In genomic region chrX:130268500-130269170, GRCh38 we compare ENCODE assay signal across 8 cellular contexts. TPM values are rescaled to one million over a fixed set of nuclear protein-coding genes. Genes with fewer than 3 reads are reported as not detected.
DNase-seq lines count a peak whose midpoint lies in the region; ATAC-seq and FAIRE-seq lines count a peak whose summit lies in the region.

A gene with protein sequence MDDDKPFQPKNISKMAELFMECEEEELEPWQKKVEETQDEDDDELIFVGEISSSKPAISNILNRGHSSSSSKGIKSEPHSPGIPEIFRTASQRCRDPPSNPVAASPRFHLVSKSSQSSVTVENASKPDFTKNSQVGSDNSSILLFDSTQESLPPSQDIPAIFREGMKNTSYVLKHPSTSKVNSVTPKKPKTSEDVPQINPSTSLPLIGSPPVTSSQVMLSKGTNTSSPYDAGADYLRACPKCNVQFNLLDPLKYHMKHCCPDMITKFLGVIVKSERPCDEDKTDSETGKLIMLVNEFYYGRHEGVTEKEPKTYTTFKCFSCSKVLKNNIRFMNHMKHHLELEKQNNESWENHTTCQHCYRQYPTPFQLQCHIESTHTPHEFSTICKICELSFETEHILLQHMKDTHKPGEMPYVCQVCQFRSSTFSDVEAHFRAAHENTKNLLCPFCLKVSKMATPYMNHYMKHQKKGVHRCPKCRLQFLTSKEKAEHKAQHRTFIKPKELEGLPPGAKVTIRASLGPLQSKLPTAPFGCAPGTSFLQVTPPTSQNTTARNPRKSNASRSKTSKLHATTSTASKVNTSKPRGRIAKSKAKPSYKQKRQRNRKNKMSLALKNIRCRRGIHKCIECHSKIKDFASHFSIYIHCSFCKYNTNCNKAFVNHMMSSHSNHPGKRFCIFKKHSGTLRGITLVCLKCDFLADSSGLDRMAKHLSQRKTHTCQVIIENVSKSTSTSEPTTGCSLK (minus strand): TSS chrX:130268899. CDS start chrX:130260449, 8,450 bp downstream.

- peak; percentile 87 for ATAC-seq in GM21381 (IDR thresholded peaks at IDR 0.05; ENCODE audit: unreplicated experiment)
- peak; percentile 97 for ATAC-seq in activated CD8-positive, alpha-beta memory T cell treated with anti-CD3 and anti-CD28 coated beads, Interleukin-2, amount 10 ng/mL, durations not matched to agents 7 days and 5 days

- no peaks in the 10 kb centered on the region for H3K36me3 ChIP-seq in mesodermal cell (ENCODE audit: control insufficient read depth, insufficient read depth, low read length)

- H3K9me3 Mint-ChIP-seq in activated CD8-positive, alpha-beta memory T cell treated with anti-CD3 and anti-CD28 coated beads, Interleukin-2, amount 10 ng/mL, durations not matched to agents 7 days and 5 days (ENCODE audit: low read depth), result no peaks in the 10 kb centered on the region

- no peak for FAIRE-seq in HTR-8/SVneo (lab: Jason Lieb, UNC)
- FAIRE-seq in endometrium (lab: Jason Lieb, UNC), result peak; percentile 48

- peak within 1 kb of the TSS; percentile 67 for H3K4me3 ChIP-seq in mesodermal cell (ENCODE audit: extremely low read depth, insufficient read depth, low read length, poor library complexity, severe bottlenecking)

- H3K9me3 ChIP-seq in mesodermal cell (ENCODE audit: control insufficient read depth, low read length), result peaks cover 3% of the 10 kb centered on the region

- DNase-seq in D341Med (ENCODE audit: low spot score) (peak; percentile 90), HTR-8/SVneo (ENCODE audit: insufficient read length, low spot score) (peak; percentile 52), NOMO-1 (lab: John Stamatoyannopoulos, UW; ENCODE audit: unreplicated experiment in 2 of 2) (peak; percentile 79 to 85)
- DNase-seq in activated CD8-positive, alpha-beta memory T cell treated with anti-CD3 and anti-CD28 coated beads, Interleukin-2, amount 10 ng/mL, durations not matched to agents 7 days and 5 days, result peak; percentile 95
- peak; percentile 70 for DNase-seq in stimulated activated CD8-positive, alpha-beta memory T cell treated with anti-CD3 and anti-CD28 coated beads, Interleukin-15, amount 100 ng/mL, for 24 hours (ENCODE audit: low read depth)

- peak within 1 kb of the TSS; percentile 93 for H3K27ac ChIP-seq in mesodermal cell (ENCODE audit: low read depth, low read length, severe bottlenecking)

- peaks cover 4% of the 10 kb centered on the region for H3K36me3 Mint-ChIP-seq in activated CD8-positive, alpha-beta memory T cell treated with anti-CD3 and anti-CD28 coated beads, Interleukin-2, amount 10 ng/mL, durations not matched to agents 7 days and 5 days

- peak within 1 kb of the TSS; percentile 87 for H3K4me3 Mint-ChIP-seq in activated CD8-positive, alpha-beta memory T cell treated with anti-CD3 and anti-CD28 coated beads, Interleukin-2, amount 10 ng/mL, durations not matched to agents 7 days and 5 days

- WGBS in mesodermal cell (ENCODE audit: insufficient coverage in 2 of 2), 2 experiments, result 0% methylated on average over 4 of the region's 55 CpGs; no CpG with 5 or more reads in 1 of the 2 experiments

- no peaks in the 10 kb centered on the region for H3K27me3 Mint-ChIP-seq in activated CD8-positive, alpha-beta memory T cell treated with anti-CD3 and anti-CD28 coated beads, Interleukin-2, amount 10 ng/mL, durations not matched to agents 7 days and 5 days

- H3K27ac Mint-ChIP-seq in activated CD8-positive, alpha-beta memory T cell treated with anti-CD3 and anti-CD28 coated beads, Interleukin-2, amount 10 ng/mL, durations not matched to agents 7 days and 5 days, result peak within 1 kb of the TSS; percentile 83

- H3K4me1 ChIP-seq in mesodermal cell (ENCODE audit: control insufficient read depth, insufficient read depth, low read length, poor library complexity, severe bottlenecking), result no peaks in the 10 kb centered on the region

- peaks cover 22% of the 10 kb centered on the region for H3K4me1 Mint-ChIP-seq in activated CD8-positive, alpha-beta memory T cell treated with anti-CD3 and anti-CD28 coated beads, Interleukin-2, amount 10 ng/mL, durations not matched to agents 7 days and 5 days

- CTCF ChIA-PET in activated CD8-positive, alpha-beta memory T cell treated with anti-CD3 and anti-CD28 coated beads, Interleukin-2, amount 10 ng/mL, durations not matched to agents 7 days and 5 days (lab: Charles Lee), result no interaction called here

RNA-seq across cellular contexts. Expression of the gene that starts here (rescaled TPM):
- 1 to 10 TPM; 6.7 to 7.8 TPM for total RNA-seq in activated CD8-positive, alpha-beta memory T cell treated with anti-CD3 and anti-CD28 coated beads, Interleukin-2, amount 10 ng/mL, durations not matched to agents 7 days and 5 days
- 7.4 TPM for polyA plus RNA-seq in mesodermal cell (2013, experiment 1 of 2)
- 6.5 TPM for polyA plus RNA-seq in mesodermal cell (2013, experiment 2 of 2)

Comparison
In these comparisons a context has a peak if more than half of its experiments do, and no peak if none do; other contexts are left out.
1. Peak in every context shown above with its lines: DNase-seq, ATAC-seq, H3K4me3 ChIP-seq and H3K27ac ChIP-seq.